ENCODE assay signal across 23 cellular contexts in the genomic region with DNA sequence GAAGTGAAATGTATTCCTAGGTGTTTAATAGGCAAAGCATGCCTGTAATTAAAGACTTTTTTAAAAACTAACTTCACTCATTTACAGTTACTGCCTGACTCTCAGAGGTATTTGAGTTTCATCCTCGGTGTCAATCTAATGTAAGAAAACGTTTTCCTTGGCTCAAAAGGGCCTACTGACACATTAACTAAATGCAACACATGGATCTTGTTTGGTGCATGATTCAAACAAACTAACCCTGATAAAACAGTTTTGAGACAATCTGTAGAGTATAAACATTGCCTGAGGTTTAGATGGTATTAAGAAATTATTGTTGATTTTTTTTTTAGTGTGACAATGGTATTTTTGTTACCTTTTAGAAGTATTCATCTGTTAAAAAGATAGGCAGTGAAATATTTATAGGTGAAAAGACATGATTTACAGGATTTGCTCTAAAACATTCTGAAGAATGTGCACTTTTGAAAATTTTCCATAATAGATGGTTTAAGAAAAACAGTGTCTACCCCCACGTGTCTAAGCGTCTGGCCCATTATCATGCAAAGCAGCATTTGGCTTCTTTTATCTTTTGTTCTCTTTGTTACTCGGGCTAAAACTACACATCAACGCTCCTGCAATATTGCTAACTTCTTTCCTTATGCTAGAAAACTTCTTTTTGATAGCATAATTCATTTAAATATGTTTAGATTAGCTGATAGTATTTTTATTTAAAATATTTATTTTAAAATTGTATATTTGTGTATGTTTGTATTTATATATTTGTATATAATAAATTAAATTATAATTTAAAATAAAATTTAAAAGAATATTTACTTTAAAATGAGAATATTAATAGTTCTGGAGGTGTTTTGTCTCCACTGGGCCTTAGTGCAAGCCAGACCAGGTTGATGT.
DNase-seq lines count a peak whose midpoint lies in the region; ATAC-seq, FAIRE-seq and TF ChIP-seq lines count a peak whose summit lies in the region.
"Had no signal": no experiment of that assay in that cellular context is flagged by ENCODE, and none has a peak within 500 bp of the region (broad histone marks: within the 10 kb centered on the region; RNA-seq: fewer than 3 reads in every experiment).

No MANE protein-coding gene starts in this region.

- H3K9me3 ChIP-seq in DOHH2 (ENCODE audit: control insufficient read depth, insufficient read depth, low read length) (no peaks in the 10 kb centered on the region), IMR-90 (ENCODE audit: control insufficient read depth, insufficient read depth, low read length) (peaks cover 6% of the 10 kb centered on the region; the same call in 1 of the 2 replicates), H1 (ENCODE audit: insufficient read depth in 2 of 2, low read depth in 1 of 2, low read length in 1 of 2) (peaks cover 0 to 6% of the 10 kb centered on the region in 2 experiments; a peak in 2 of 4 replicates), neuronal stem cell (replicated peaks in 1 of 2; ENCODE audit: control insufficient read depth in 2 of 2, insufficient read depth in 1 of 2, low read depth in 1 of 2, low read length in 2 of 2) (peaks cover 0 to 16% of the 10 kb centered on the region in 2 donors), ovary (no peaks in the 10 kb centered on the region)

- H3K14ac ChIP-seq in IMR-90 (replicated peaks; ENCODE audit: low read depth, low read length) (peak overlapping the region; percentile 60; the same call in 1 of the 2 replicates), H1 (ENCODE audit: insufficient read length) (no peak overlapping the region), neuronal stem cell (ENCODE audit: low read length) (no peak overlapping the region)

- H3K4me2 ChIP-seq in DOHH2 (ENCODE audit: low read length) (peak overlapping the region; percentile 38), IMR-90 (ENCODE audit: low read depth, low read length) (no peak overlapping the region), H1 (ENCODE audit: insufficient read depth in 1 of 2, low read depth in 2 of 2, low read length in 2 of 2) (no peak overlapping the region; a peak in 2 of 4 replicates), neuronal stem cell (ENCODE audit: insufficient read depth, low read length, poor library complexity, severe bottlenecking) (no peak overlapping the region)

- no peaks in the 10 kb centered on the region for H3K79me2 ChIP-seq in DOHH2 (ENCODE audit: control insufficient read depth, low read length)
- H3K79me2 ChIP-seq in H1 (ENCODE audit: control insufficient read depth in 1 of 2, insufficient read depth in 2 of 2, low read length in 2 of 2): no peaks in the 10 kb centered on the region

- peaks cover 26% of the 10 kb centered on the region for H3K9me1 ChIP-seq in IMR-90 (ENCODE audit: insufficient read depth, low read length)

- TF ChIP-seq RAD21 in IMR-90 (IDR thresholded peaks at IDR 0.05; ENCODE audit: low read length) (no peak), H1 (IDR thresholded peaks at IDR 0.05 in 1 of 2, conservative IDR thresholded peaks at IDR 0.05 in 1 of 2; ENCODE audit: low read depth in 2 of 2, low read length in 2 of 2) (no peak)

- H2BK15ac ChIP-seq in IMR-90 (ENCODE audit: low read depth, low read length) (peak overlapping the region; percentile 86; the same call in 2 of the 3 replicates), H1 (ENCODE audit: low read length) (no peak overlapping the region), neuronal stem cell (ENCODE audit: low read length) (no peak overlapping the region)

- H2BK12ac ChIP-seq in H1 (ENCODE audit: low read depth, low read length): peak overlapping the region; percentile 78
- H2BK12ac ChIP-seq in neuronal stem cell (ENCODE audit: low read length): peak overlapping the region; percentile 82

- peak overlapping the region; percentile 85; the same call in 1 of the 2 replicates for H3K18ac ChIP-seq in IMR-90 (ENCODE audit: low read depth, low read length)
- H3K18ac ChIP-seq in H1 (ENCODE audit: extremely low read depth, low read length): peak overlapping the region; percentile 68; the same call in 1 of the 2 replicates
- H3K18ac ChIP-seq in neuronal stem cell (ENCODE audit: low read length): peak overlapping the region; percentile 66

- no peak overlapping the region for H3K9ac ChIP-seq in IMR-90 (ENCODE audit: low read depth, low read length)
- no peak overlapping the region for H3K9ac ChIP-seq in H1 (replicated peaks in 1 of 4; ENCODE audit: extremely low read depth in 1 of 4, low read depth in 3 of 4, low read length in 3 of 4)
- no peak overlapping the region for H3K9ac ChIP-seq in neuronal stem cell (ENCODE audit: low read depth, low read length, poor library complexity)

- TF ChIP-seq CTCF in DOHH2 (IDR thresholded peaks at IDR 0.05; ENCODE audit: low read depth, low read length, poor library complexity, severe bottlenecking) (no peak), IMR-90 (conservative IDR thresholded peaks at IDR 0.05; ENCODE audit: low read depth, low read length) (no peak), H1 (IDR thresholded peaks at IDR 0.05; ENCODE audit: control extremely low read depth in 1 of 3, insufficient read depth in 1 of 3, low read depth in 1 of 3, low read length in 3 of 3) (no peak), ovary (IDR thresholded peaks at IDR 0.05) (no peak)

- no peaks in the 10 kb centered on the region for H3F3A ChIP-seq in DOHH2 (ENCODE audit: control insufficient read depth, insufficient read depth)

- no peak overlapping the region for H2AK9ac ChIP-seq in IMR-90 (replicated peaks; ENCODE audit: low read depth, low read length, poor library complexity)

- CTCF ChIA-PET in IMR-90 (lab: Yijun Ruan, JAX): no interaction called here
- CTCF ChIA-PET in H1 (lab: Charles Lee; ENCODE audit: partially characterized antibody): interaction anchor here (1.2 kb wide), 1 partner anchor 41 kb away, joined by 4 read pairs; no protein-coding TSS in a partner anchor

- intact Hi-C loops in IMR-90 (cut with micrococcal nuclease): no loop called here
- intact Hi-C loops in ovary (cut with DNase I): no loop called here

- H4K8ac ChIP-seq in IMR-90 (ENCODE audit: low read depth in 2 of 2, low read length in 2 of 2) (peak overlapping the region; percentile 27 to 57; a peak in 2 of 4 replicates), H1 (ENCODE audit: extremely low read depth, insufficient read depth, low read length) (no peak overlapping the region), neuronal stem cell (ENCODE audit: low read depth, low read length) (no peak overlapping the region)

- H2AFZ ChIP-seq in IMR-90 (replicated peaks; ENCODE audit: low read length, poor library complexity) (peak overlapping the region; percentile 70), H1 (ENCODE audit: low read length) (no peak overlapping the region), neuronal stem cell (ENCODE audit: low read length) (no peak overlapping the region)

- H3K27ac ChIP-seq in DOHH2 (ENCODE audit: low read depth, low read length): peak overlapping the region; percentile 41
- H3K27ac ChIP-seq in IMR-90 (ENCODE audit: insufficient read depth, low read length): peak overlapping the region; percentile 2; the same call in 1 of the 2 replicates
- no peak overlapping the region for H3K27ac ChIP-seq in H1 (ENCODE audit: low read depth, low read length)
- no peak overlapping the region for H3K27ac ChIP-seq in neuronal stem cell (replicated peaks; ENCODE audit: low read length)
- no peak overlapping the region for H3K27ac ChIP-seq in ovary
- H3K27ac ChIP-seq: C4-2B, heart right ventricle had no signal

- no peak overlapping the region for H3K56ac ChIP-seq in IMR-90 (ENCODE audit: extremely low read depth, insufficient read depth, low read length)
- H3K56ac ChIP-seq in H1 (replicated peaks; ENCODE audit: insufficient read length, low read depth, low read length): no peak overlapping the region

- ATAC-seq in IMR-90 (ENCODE audit: low read depth): no peak
- ATAC-seq: heart right ventricle, left cardiac atrium had no signal

- dilution Hi-C loops in IMR-90 (cut with HindIII; ENCODE audit: low sequenced_read_pairs, unreplicated experiment): no loop called here

- H3K79me1 ChIP-seq in IMR-90 (ENCODE audit: low read depth in 1 of 2, low read length in 2 of 2): peaks cover 0 to 11% of the 10 kb centered on the region in 2 experiments; a peak in 1 of 4 replicates
- no peaks in the 10 kb centered on the region for H3K79me1 ChIP-seq in H1 (ENCODE audit: low read depth, low read length)
- H3K79me1 ChIP-seq in neuronal stem cell (ENCODE audit: low read depth, low read length): no peaks in the 10 kb centered on the region

- H3K4me1 ChIP-seq in DOHH2 (ENCODE audit: control insufficient read depth, low read length) (peaks cover 71% of the 10 kb centered on the region), IMR-90 (ENCODE audit: control insufficient read depth, insufficient read depth, low read length) (peaks cover 23% of the 10 kb centered on the region), H1 (replicated peaks in 1 of 4; ENCODE audit: control insufficient read depth in 3 of 4, insufficient read depth in 4 of 4, low read length in 3 of 4) (peaks cover 9 to 17% (median 15%) of the 10 kb centered on the region in 4 experiments), neuronal stem cell (ENCODE audit: control insufficient read depth in 2 of 2, insufficient read depth in 1 of 2, low read depth in 1 of 2, low read length in 2 of 2) (peaks cover 3% of the 10 kb centered on the region in 2 donors), ovary (ENCODE audit: insufficient read depth) (no peaks in the 10 kb centered on the region)
- H3K4me1 ChIP-seq: heart right ventricle had no signal

- no peaks in the 10 kb centered on the region for H3K9me2 ChIP-seq in DOHH2 (replicated peaks; ENCODE audit: control insufficient read depth, low read length)

- POLR2A ChIA-PET in IMR-90 (lab: Charles Lee; ENCODE audit: unreplicated experiment) (no interaction called here), H1 (lab: Charles Lee; ENCODE audit: partially characterized antibody) (no interaction called here)

- in situ Hi-C loops in IMR-90 (cut with MboI; ENCODE audit: low sequenced_read_pairs): no loop called here

- H3K4me3 ChIP-seq in DOHH2 (ENCODE audit: low read length): peak overlapping the region; percentile 23; the same call in 1 of the 2 replicates
- no peak overlapping the region for H3K4me3 ChIP-seq in IMR-90 (ENCODE audit: insufficient read depth, low read depth, low read length)
- no peak overlapping the region for H3K4me3 ChIP-seq in H1 (ENCODE audit: extremely low read depth in 1 of 4, insufficient read depth in 2 of 4, low read depth in 3 of 4, low read length in 4 of 4)
- H3K4me3 ChIP-seq in neuronal stem cell (ENCODE audit: low read length in 2 of 2): no peak overlapping the region
- no peak overlapping the region for H3K4me3 ChIP-seq in ovary
- H3K4me3 ChIP-seq: heart right ventricle had no signal

- TF ChIP-seq EP300 in H1 (IDR thresholded peaks at IDR 0.05; ENCODE audit: borderline replicate concordance in 1 of 2, low read depth in 2 of 2, low read length in 2 of 2) (no peak), ovary (IDR thresholded peaks at IDR 0.05) (no peak)

- FAIRE-seq in H1 (lab: Jason Lieb, UNC): no peak
- FAIRE-seq in HTR-8/SVneo (lab: Jason Lieb, UNC): no peak
- FAIRE-seq: small intestine had no signal

- peak overlapping the region; percentile 18 for H2BK5ac ChIP-seq in IMR-90 (ENCODE audit: low read depth, low read length, poor library complexity, severe bottlenecking)
- no peak overlapping the region for H2BK5ac ChIP-seq in H1 (ENCODE audit: low read depth, low read length)
- H2BK5ac ChIP-seq in neuronal stem cell (ENCODE audit: low read length): no peak overlapping the region

- peak overlapping the region; percentile 62; the same call in 1 of the 2 replicates for H4K91ac ChIP-seq in IMR-90 (ENCODE audit: insufficient read depth, low read depth, low read length)
- no peak overlapping the region for H4K91ac ChIP-seq in H1 (replicated peaks; ENCODE audit: insufficient read length, low read length)
- H4K91ac ChIP-seq in neuronal stem cell (ENCODE audit: low read depth, low read length, poor library complexity): no peak overlapping the region

- TF ChIP-seq POLR2A in IMR-90 (IDR thresholded peaks at IDR 0.05; ENCODE audit: low read depth, low read length) (no peak), H1 (IDR thresholded peaks at IDR 0.05; ENCODE audit: control extremely low read depth in 1 of 2, low read depth in 2 of 2, low read length in 2 of 2) (no peak), ovary (IDR thresholded peaks at IDR 0.05) (no peak)

- H2AK5ac ChIP-seq in IMR-90 (ENCODE audit: low read depth, low read length) (peak overlapping the region; percentile 99; the same call in 1 of the 2 replicates), H1 (ENCODE audit: low read depth, low read length) (0 out of 2 replicates have a peak overlapping the region, but pooled peaks have one; percentile 17), neuronal stem cell (ENCODE audit: low read depth, low read length) (no peak overlapping the region)

- no peaks in the 10 kb centered on the region for H3K23me2 ChIP-seq in H1 (ENCODE audit: low read depth, low read length)

- no TSS peak for BruUV-seq in IMR-90 (replicated peaks; lab: Mats Ljungman, UMichigan)

- H2BK20ac ChIP-seq in IMR-90 (ENCODE audit: low read depth, low read length): peak overlapping the region; percentile 82; the same call in 1 of the 2 replicates
- 0 out of 2 replicates have a peak overlapping the region, but pooled peaks have one; percentile 88 for H2BK20ac ChIP-seq in H1 (ENCODE audit: low read length)

- no peaks in the 10 kb centered on the region for H3K27me3 ChIP-seq in DOHH2 (ENCODE audit: control insufficient read depth, low read length)
- no peaks in the 10 kb centered on the region for H3K27me3 ChIP-seq in IMR-90 (ENCODE audit: control insufficient read depth, insufficient read depth, low read length)
- H3K27me3 ChIP-seq in H1 (replicated peaks in 1 of 4; ENCODE audit: control insufficient read depth in 3 of 4, extremely low read depth in 1 of 4, insufficient read depth in 3 of 4, low read length in 3 of 4): 0 out of 7 replicates have a peak, but pooled peaks cover 0 to 2% (median 0%) of the 10 kb centered on the region in 4 experiments
- H3K27me3 ChIP-seq in neuronal stem cell (ENCODE audit: control insufficient read depth in 3 of 3, insufficient read depth in 3 of 3, low read depth in 1 of 3, low read length in 3 of 3): no peaks in the 10 kb centered on the region
- no peaks in the 10 kb centered on the region for H3K27me3 ChIP-seq in ovary

- WGBS in IMR-90 (ENCODE audit: extremely low coverage in 2 of 2, insufficient read length in 1 of 2), 2 experiments: 63% methylated on average over 2 of the region's 6 CpGs; no CpG with 5 or more reads in 1 of the 2 experiments
- 44% methylated on average over 6 of the region's 6 CpGs; no CpG with 5 or more reads in 1 of the 2 experiments for WGBS in H1 (ENCODE audit: extremely low coverage in 1 of 2, insufficient coverage in 1 of 2, insufficient read length in 1 of 2, insufficient replicate concordance in 2 of 2, low coverage in 1 of 2, low lambda C conversion rate in 2 of 2, missing lambda C conversion rate in 1 of 2), 2 experiments
- WGBS in neuronal stem cell (ENCODE audit: extremely low coverage in 2 of 2, insufficient read length in 2 of 2, insufficient replicate concordance in 1 of 2), 2 donors: no CpG with 5 or more reads among the region's 6 CpGs
- WGBS in ovary, 3 donors: 17 to 27% (median 22%) methylated on average over 6 of the region's 6 CpGs

- H3K23ac ChIP-seq in IMR-90 (ENCODE audit: low read depth, low read length) (peak overlapping the region; percentile 68; the same call in 1 of the 2 replicates), H1 (ENCODE audit: insufficient read length) (no peak overlapping the region), neuronal stem cell (ENCODE audit: low read depth, low read length, poor library complexity) (no peak overlapping the region)

- peak overlapping the region; percentile 89 for H3K4ac ChIP-seq in IMR-90 (ENCODE audit: low read depth, low read length)
- H3K4ac ChIP-seq in H1 (replicated peaks; ENCODE audit: insufficient read length, low read depth, low read length): no peak overlapping the region
- H3K4ac ChIP-seq in neuronal stem cell (ENCODE audit: low read length): no peak overlapping the region

- H4K20me1 ChIP-seq in DOHH2 (ENCODE audit: control insufficient read depth, insufficient read depth, low read depth, low read length) (no peaks in the 10 kb centered on the region), IMR-90 (ENCODE audit: insufficient read depth, low read length) (no peaks in the 10 kb centered on the region), H1 (replicated peaks in 1 of 2; ENCODE audit: control insufficient read depth in 1 of 2, insufficient read depth in 2 of 2, low read length in 2 of 2) (no peaks in the 10 kb centered on the region)

- DNase-seq in IMR-90: no peak
- no peak for DNase-seq in H1 (ENCODE audit: low read depth in 1 of 2, low spot score in 2 of 2)
- no peak for DNase-seq in neuronal stem cell (ENCODE audit: low spot score)
- DNase-seq in HTR-8/SVneo (ENCODE audit: insufficient read length, low spot score): no peak
- no peak for DNase-seq in NCI-H1105 treated with DMSO at 0.1 percent for 48 hours (lab: John Stamatoyannopoulos, UW)
- DNase-seq in NCI-H2107 treated with DMSO at 0.1 percent for 48 hours (lab: John Stamatoyannopoulos, UW; ENCODE audit: unreplicated experiment): no peak
- no peak for DNase-seq in ovary
- DNase-seq: ACHN; activated CD4-positive, alpha-beta T cell treated with anti-CD3 and anti-CD28 coated beads, Interleukin-2, amount 50 U/mL, for 4 hours; activated CD4-positive, CD25-positive, alpha-beta regulatory T cell; anterior cingulate cortex; central memory CD4-positive, alpha-beta T cell; DND-41; heart right ventricle; left cardiac atrium; naive B cell; NCI-H69; occipital lobe; RPMI8226; small intestine; stimulated activated CD4-positive, alpha-beta T cell treated with anti-CD3 and anti-CD28 coated beads, Interleukin-2, amount 100 ng/mL, for 24 hours had no signal

- H2BK120ac ChIP-seq in IMR-90 (ENCODE audit: low read depth, low read length) (peak overlapping the region; percentile 98), H1 (replicated peaks; ENCODE audit: low read depth, low read length) (no peak overlapping the region), neuronal stem cell (ENCODE audit: low read depth, low read length) (no peak overlapping the region)

- H4K5ac ChIP-seq in IMR-90 (ENCODE audit: low read depth, low read length): peak overlapping the region; percentile 4; the same call in 1 of the 2 replicates
- no peak overlapping the region for H4K5ac ChIP-seq in H1 (ENCODE audit: insufficient read length, low read depth, low read length)

- no peaks in the 10 kb centered on the region for H3K36me3 ChIP-seq in DOHH2 (ENCODE audit: control insufficient read depth, low read length)
- no peaks in the 10 kb centered on the region for H3K36me3 ChIP-seq in IMR-90 (ENCODE audit: control insufficient read depth, insufficient read depth, low read length)
- H3K36me3 ChIP-seq in H1 (ENCODE audit: control insufficient read depth in 2 of 4, insufficient read depth in 4 of 4, low read length in 3 of 4): no peaks in the 10 kb centered on the region
- H3K36me3 ChIP-seq in neuronal stem cell (replicated peaks in 1 of 2; ENCODE audit: control insufficient read depth in 2 of 2, insufficient read depth in 2 of 2, low read length in 2 of 2): no peaks in the 10 kb centered on the region
- no peaks in the 10 kb centered on the region for H3K36me3 ChIP-seq in ovary
- H3K36me3 ChIP-seq: heart right ventricle had no signal

Comparison
In these comparisons a context has a peak if more than half of its experiments do, and no peak if none do; other contexts are left out.
1. H3K27ac ChIP-seq: peak in DOHH2 (single experiment) and IMR-90 (single experiment); none in H1 (single experiment), neuronal stem cell (single experiment) and ovary (0 of 2).
2. H4K8ac ChIP-seq: peak in IMR-90 (2 of 2); none in H1 (single experiment) and neuronal stem cell (single experiment).
3. Peak in every context shown above with its lines, with median percentiles within 50 percentile points of each other: H3K18ac ChIP-seq.